27 cellular contexts compared by ENCODE assay signal in the genomic region with DNA sequence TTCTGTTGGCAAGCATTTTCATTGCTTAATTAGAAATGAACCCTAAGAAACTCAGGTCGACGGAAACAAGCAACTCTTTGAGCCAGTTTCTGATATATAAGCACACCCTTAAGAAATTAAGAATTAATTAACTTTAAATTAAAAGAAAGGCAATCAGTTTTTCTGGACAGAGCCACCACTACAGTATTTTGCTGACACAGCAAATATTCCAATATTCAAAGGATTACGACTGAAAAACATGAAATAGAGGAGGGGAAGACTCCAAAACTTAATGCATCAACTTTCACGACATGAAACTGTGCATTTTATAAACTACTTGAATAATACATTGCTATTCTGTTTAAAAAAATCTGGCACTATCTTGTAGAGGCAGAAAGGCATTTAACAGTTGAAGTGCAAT. TPM values are rescaled to one million over a fixed set of nuclear protein-coding genes. Genes with fewer than 3 reads are reported as not detected.
"Had no signal": no experiment of that assay in that cellular context is flagged by ENCODE, and none has a peak within 500 bp of the region (broad histone marks: within the 10 kb centered on the region; RNA-seq: fewer than 3 reads in every experiment).

No MANE protein-coding gene starts in this region.

- H3K9me3 Mint-ChIP-seq: dendritic cell treated with granulocyte-macrophage colony-stimulating factor and Interleukin-4, amounts not matched to agents 40 ng/mL and 50 ng/mL, for 4 days; naive thymus-derived CD8-positive, alpha-beta T cell; stimulated activated memory B cell treated with anti-CD40 and anti-IgM and Interleukin-4, amounts not matched to agents 10 μg/mL and 1 μg/mL and 100 μg/mL, for 72 hours; stimulated activated naive CD8-positive, alpha-beta T cell treated with anti-CD3 and anti-CD28 coated beads, Interleukin-15, Interleukin-2, amounts not matched to agents 100 ng/mL and 50 ng/mL, for 24 hours had no signal

- FAIRE-seq: islet of Langerhans, urothelium cell line had no signal

- H3K27ac ChIP-seq: esophagus muscularis mucosa, foreskin keratinocyte, gastroesophageal sphincter, left lung, lower lobe of right lung, ovary, psoas muscle, skin epidermis, spleen, thoracic aorta, tibial nerve, upper lobe of left lung had no signal

- ATAC-seq: foreskin keratinocyte; gastroesophageal sphincter; left lung; lower lobe of right lung; naive thymus-derived CD8-positive, alpha-beta T cell; psoas muscle; stimulated activated memory B cell treated with anti-CD40 and anti-IgM and Interleukin-4, amounts not matched to agents 10 μg/mL and 1 μg/mL and 100 μg/mL, for 72 hours had no signal

- H3K4me3 Mint-ChIP-seq: dendritic cell treated with granulocyte-macrophage colony-stimulating factor and Interleukin-4, amounts not matched to agents 40 ng/mL and 50 ng/mL, for 4 days; endodermal cell; naive thymus-derived CD8-positive, alpha-beta T cell; nephron progenitor cell; stimulated activated memory B cell treated with anti-CD40 and anti-IgM and Interleukin-4, amounts not matched to agents 10 μg/mL and 1 μg/mL and 100 μg/mL, for 72 hours; stimulated activated naive CD8-positive, alpha-beta T cell treated with anti-CD3 and anti-CD28 coated beads, Interleukin-15, Interleukin-2, amounts not matched to agents 100 ng/mL and 50 ng/mL, for 24 hours had no signal

- H3K36me3 ChIP-seq: esophagus muscularis mucosa, gastroesophageal sphincter, heart right ventricle, left lung, lower lobe of right lung, ovary, thoracic aorta, tibial nerve, upper lobe of left lung had no signal

- DNase-seq: effector CD8-positive, alpha-beta T cell; endodermal cell; foreskin keratinocyte; hippocampal formation; left cardiac atrium; left lung; lower lobe of right lung; naive thymus-derived CD8-positive, alpha-beta T cell; nephron progenitor cell; occipital lobe; ovary; psoas muscle; spleen; stimulated activated CD4-positive, alpha-beta T cell treated with anti-CD3 and anti-CD28 coated beads, Interleukin-4, amount 100 ng/mL, for 4 hours had no signal

- H3K4me1 ChIP-seq: esophagus muscularis mucosa, foreskin keratinocyte, gastroesophageal sphincter, left lung, lower lobe of right lung, psoas muscle, tibial nerve, upper lobe of left lung had no signal

- H3K9me3 ChIP-seq: esophagus muscularis mucosa, gastroesophageal sphincter, heart right ventricle, left lung, lower lobe of right lung, ovary, psoas muscle, spleen, thoracic aorta, tibial nerve, upper lobe of left lung had no signal

- H3K27me3 Mint-ChIP-seq: naive thymus-derived CD8-positive, alpha-beta T cell; stimulated activated memory B cell treated with anti-CD40 and anti-IgM and Interleukin-4, amounts not matched to agents 10 μg/mL and 1 μg/mL and 100 μg/mL, for 72 hours; stimulated activated naive CD8-positive, alpha-beta T cell treated with anti-CD3 and anti-CD28 coated beads, Interleukin-15, Interleukin-2, amounts not matched to agents 100 ng/mL and 50 ng/mL, for 24 hours had no signal

- H3K4me1 Mint-ChIP-seq: nephron progenitor cell had no signal

- H3K27me3 ChIP-seq: esophagus muscularis mucosa, foreskin keratinocyte, gastroesophageal sphincter, left lung, ovary, upper lobe of left lung had no signal

- H3K27ac Mint-ChIP-seq: dendritic cell treated with granulocyte-macrophage colony-stimulating factor and Interleukin-4, amounts not matched to agents 40 ng/mL and 50 ng/mL, for 4 days; endodermal cell; nephron progenitor cell; stimulated activated memory B cell treated with anti-CD40 and anti-IgM and Interleukin-4, amounts not matched to agents 10 μg/mL and 1 μg/mL and 100 μg/mL, for 72 hours; stimulated activated naive CD8-positive, alpha-beta T cell treated with anti-CD3 and anti-CD28 coated beads, Interleukin-15, Interleukin-2, amounts not matched to agents 100 ng/mL and 50 ng/mL, for 24 hours had no signal

- H3K4me3 ChIP-seq: esophagus muscularis mucosa, gastroesophageal sphincter, heart right ventricle, left lung, lower lobe of right lung, ovary, psoas muscle, skin epidermis, spleen, thoracic aorta, tibial nerve, upper lobe of left lung had no signal

- H3K36me3 Mint-ChIP-seq: stimulated activated memory B cell treated with anti-CD40 and anti-IgM and Interleukin-4, amounts not matched to agents 10 μg/mL and 1 μg/mL and 100 μg/mL, for 72 hours had no signal

RNA-seq across cellular contexts. Expression of a gene that starts 7.0 kb away (rescaled TPM):
- total RNA-seq: mesenteric fat pad had no signal
